Comparison of ENCODE assay signal across 8 cellular contexts in genomic region chr5:110625376-110625999, GRCh38.
DNase-seq lines count a peak whose midpoint lies in the region; ATAC-seq and TF ChIP-seq lines count a peak whose summit lies in the region.

No MANE protein-coding gene starts in this region.

- H3K9me3 Mint-ChIP-seq in Calu3 (ENCODE audit: low read depth, unreplicated experiment) = peaks cover 2% of the 10 kb centered on the region

- BruUV-seq in Calu3 (replicated peaks; lab: Mats Ljungman, UMichigan) = no TSS peak

- TF ChIP-seq CTCF in LNCaP clone FGC (IDR thresholded peaks at IDR 0.05; ENCODE audit: control insufficient read depth, extremely low read depth, insufficient read depth) = no peak
- no peak for TF ChIP-seq CTCF in Calu3 (IDR thresholded peaks at IDR 0.05; ENCODE audit: unreplicated experiment)

- CTCF ChIA-PET in Calu3 (lab: Charles Lee) = interaction anchor here (0.6 to 2.1 kb wide), 3 partner anchors 184 to 937 kb away, joined by 3 to 9 read pairs (median 5); no protein-coding TSS in a partner anchor

- intact Hi-C loops in Calu3 (cut with micrococcal nuclease; ENCODE audit: unreplicated experiment) = loop anchor here (1.0 to 10.0 kb wide), 3 partner anchors 184 to 931 kb away; no protein-coding TSS in a partner anchor

- DNase-seq in DMS114 treated with DMSO at 0.1 percent for 48 hours (lab: John Stamatoyannopoulos, UW; ENCODE audit: unreplicated experiment) (peak; percentile 51), LNCaP clone FGC (ENCODE audit: low read depth) (peak; percentile 7), SW480 (ENCODE audit: low spot score) (peak; percentile 67), glomerular endothelial cell (ENCODE audit: extremely low read depth, low read depth, low spot score) (peak; percentile 9), C1 segment of cervical spinal cord (lab: John Stamatoyannopoulos, UW) (no peak), Calu3 (no peak)

- H3K4me3 ChIP-seq in LNCaP clone FGC (ENCODE audit: low read depth, low read length) = no peak overlapping the region

- no peak overlapping the region for H3K27ac Mint-ChIP-seq in Calu3 (ENCODE audit: unreplicated experiment)

- H3K4me3 Mint-ChIP-seq in Calu3 (ENCODE audit: low read depth, unreplicated experiment) = no peak overlapping the region

- H3K4me1 Mint-ChIP-seq in Calu3 (ENCODE audit: low read depth, unreplicated experiment) = no peaks in the 10 kb centered on the region

- no peaks in the 10 kb centered on the region for H3K27me3 Mint-ChIP-seq in Calu3 (ENCODE audit: unreplicated experiment)

- no peak for ATAC-seq in HG02678 (IDR thresholded peaks at IDR 0.05; ENCODE audit: unreplicated experiment)
- ATAC-seq in HG02610 (IDR thresholded peaks at IDR 0.05; ENCODE audit: unreplicated experiment) = no peak

- H3K36me3 Mint-ChIP-seq in Calu3 (ENCODE audit: insufficient read depth, unreplicated experiment) = no peaks in the 10 kb centered on the region

Comparison
In these comparisons a context has a peak if more than half of its experiments do, and no peak if none do; other contexts are left out.
1. DNase-seq: peak in DMS114 treated with DMSO at 0.1 percent for 48 hours (single experiment), LNCaP clone FGC (single experiment), SW480 (single experiment) and glomerular endothelial cell (single experiment); none in C1 segment of cervical spinal cord (0 of 14) and Calu3 (single experiment).